In genomic region chr6:99030915-99031314, GRCh38 we compare ENCODE assay signal across 25 cellular contexts.
"Had no signal": no experiment of that assay in that cellular context is flagged by ENCODE, and none has a peak within 500 bp of the region (broad histone marks: within the 10 kb centered on the region; RNA-seq: fewer than 3 reads in every experiment).

No MANE protein-coding gene starts in this region.

- H3K79me2 ChIP-seq: parathyroid adenoma had no signal

- H3K27ac Mint-ChIP-seq: naive thymus-derived CD8-positive, alpha-beta T cell; nephron; stimulated activated effector memory CD8-positive, alpha-beta T cell treated with anti-CD3 and anti-CD28 coated beads, Interleukin-12 subunit alpha, Interleukin-12 subunit beta, amount 100 ng/mL, for 72 hours; stimulated activated naive CD8-positive, alpha-beta T cell treated with anti-CD3 and anti-CD28 coated beads, Interleukin-15, Interleukin-2, amounts not matched to agents 100 ng/mL and 50 ng/mL, for 24 hours had no signal

- H3K9me3 ChIP-seq: right atrium auricular region, right lobe of liver, suprapubic skin, thoracic aorta, upper lobe of right lung had no signal

- H3K4me1 ChIP-seq: parathyroid adenoma, right lobe of liver, suprapubic skin, tibial artery, upper lobe of right lung had no signal

- H3K9ac ChIP-seq: parathyroid adenoma had no signal

- H2AFZ ChIP-seq: parathyroid adenoma had no signal

- H3K4me3 Mint-ChIP-seq: naive thymus-derived CD8-positive, alpha-beta T cell; nephron; neural crest cell; stimulated activated effector memory CD8-positive, alpha-beta T cell treated with anti-CD3 and anti-CD28 coated beads, Interleukin-12 subunit alpha, Interleukin-12 subunit beta, amount 100 ng/mL, for 72 hours; stimulated activated naive CD8-positive, alpha-beta T cell treated with anti-CD3 and anti-CD28 coated beads, Interleukin-15, Interleukin-2, amounts not matched to agents 100 ng/mL and 50 ng/mL, for 24 hours had no signal

- H3K36me3 ChIP-seq: left ventricle myocardium inferior, right atrium auricular region, right lobe of liver, suprapubic skin, thoracic aorta, tibial artery, upper lobe of right lung had no signal

- H3K36me3 Mint-ChIP-seq: stimulated activated effector memory CD8-positive, alpha-beta T cell treated with anti-CD3 and anti-CD28 coated beads, Interleukin-12 subunit alpha, Interleukin-12 subunit beta, amount 100 ng/mL, for 72 hours had no signal

- H3K4me3 ChIP-seq: left ventricle myocardium inferior, lung, right atrium auricular region, right lobe of liver, skin epidermis, suprapubic skin, thoracic aorta, tibial artery, upper lobe of right lung had no signal

- DNase-seq: head of caudate nucleus; hippocampal formation; islet precursor cell; left ventricle myocardium inferior; naive thymus-derived CD8-positive, alpha-beta T cell; nucleus accumbens; right lobe of liver; stimulated activated CD4-positive, alpha-beta T cell treated with anti-CD3 and anti-CD28 coated beads, Interleukin-12 subunit alpha, Interleukin-12 subunit beta, amount 100 ng/mL, for 4 hours; stimulated activated CD4-positive, alpha-beta T cell treated with anti-CD3 and anti-CD28 coated beads, Interleukin-15, amount 100 ng/mL, for 24 hours; stimulated activated CD4-positive, alpha-beta T cell treated with anti-CD3 and anti-CD28 coated beads, Interleukin-2, amount 100 ng/mL, for 24 hours; stimulated activated CD4-positive, alpha-beta T cell treated with anti-CD3 and anti-CD28 coated beads, Interleukin-4, amount 100 ng/mL, for 1 hour; stimulated activated naive CD4-positive, alpha-beta T cell; tibial artery; trophoblast cell; upper lobe of right lung had no signal

- H3K27ac ChIP-seq: left ventricle myocardium inferior, parathyroid adenoma, right atrium auricular region, right lobe of liver, skin epidermis, suprapubic skin, thoracic aorta, tibial artery, upper lobe of right lung had no signal

- ATAC-seq: naive thymus-derived CD8-positive, alpha-beta T cell; stimulated activated effector memory CD8-positive, alpha-beta T cell treated with anti-CD3 and anti-CD28 coated beads, Interleukin-12 subunit alpha, Interleukin-12 subunit beta, amount 100 ng/mL, for 72 hours; upper lobe of right lung had no signal

- H3K27me3 ChIP-seq: right atrium auricular region, right lobe of liver, suprapubic skin, tibial artery, upper lobe of right lung had no signal

- H3K27me3 Mint-ChIP-seq: stimulated activated naive CD8-positive, alpha-beta T cell treated with anti-CD3 and anti-CD28 coated beads, Interleukin-15, Interleukin-2, amounts not matched to agents 100 ng/mL and 50 ng/mL, for 24 hours had no signal

- H3K4me1 Mint-ChIP-seq: naive thymus-derived CD8-positive, alpha-beta T cell; neural crest cell; stimulated activated effector memory CD8-positive, alpha-beta T cell treated with anti-CD3 and anti-CD28 coated beads, Interleukin-12 subunit alpha, Interleukin-12 subunit beta, amount 100 ng/mL, for 72 hours had no signal
